In the genomic region with DNA sequence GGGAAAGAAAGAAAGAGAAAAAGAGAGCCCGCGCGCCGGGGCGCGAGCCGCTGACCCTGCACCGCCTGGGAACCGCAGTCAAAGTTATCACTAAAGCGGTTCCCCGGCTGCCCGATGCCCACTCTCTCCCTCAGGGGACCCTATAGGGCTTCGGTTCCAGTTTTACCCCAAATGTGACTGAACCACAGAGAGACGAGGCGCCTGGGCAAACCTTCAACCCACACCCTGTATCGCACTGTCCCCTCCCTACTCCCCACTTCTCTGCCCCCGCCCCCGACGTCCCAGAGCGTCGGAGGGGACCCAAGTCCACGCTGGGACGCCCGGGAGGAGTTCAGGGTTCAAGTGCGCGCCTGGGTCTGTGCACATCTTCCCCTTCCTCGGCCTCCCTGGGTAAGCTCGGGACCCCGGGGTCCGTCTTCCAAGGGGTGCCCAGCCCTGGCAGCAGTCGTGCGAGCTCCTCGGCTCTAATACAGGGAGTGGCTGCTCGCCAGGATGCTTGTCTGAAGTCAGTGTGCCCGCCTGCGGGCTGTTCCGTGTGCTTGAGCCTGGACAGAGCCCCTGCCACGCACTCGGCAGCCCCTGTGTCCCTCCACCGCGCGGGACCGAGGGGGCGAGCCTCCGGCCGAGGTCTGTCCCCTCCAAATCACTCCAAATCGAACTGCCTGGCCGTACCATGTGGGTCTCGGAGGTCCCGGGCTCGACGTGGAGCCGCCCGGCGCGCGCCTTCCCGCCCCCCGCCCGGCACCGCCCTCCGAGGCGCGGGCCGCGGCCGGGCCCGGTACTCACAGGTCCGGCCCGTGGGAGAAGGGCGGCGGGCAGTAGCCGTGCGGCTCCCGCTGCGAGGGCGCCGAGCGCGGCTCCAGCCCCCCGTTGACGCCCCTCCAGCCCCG, we compare ENCODE assay signal across 8 cellular contexts. TPM values are rescaled to one million over a fixed set of nuclear protein-coding genes. Genes with fewer than 3 reads are reported as not detected.
DNase-seq lines count a peak whose midpoint lies in the region; ATAC-seq and TF ChIP-seq lines count a peak whose summit lies in the region.

No MANE protein-coding gene starts in this region.

- H3K9me3 Mint-ChIP-seq in activated CD4-positive, alpha-beta T cell treated with anti-CD3 and anti-CD28 coated beads for 36 hours (ENCODE audit: low read depth), result no peaks in the 10 kb centered on the region
- H3K9me3 Mint-ChIP-seq in T-cell, result no peaks in the 10 kb centered on the region

- H3K27me3 Mint-ChIP-seq in activated CD4-positive, alpha-beta T cell treated with anti-CD3 and anti-CD28 coated beads for 36 hours, result peaks cover 38% of the 10 kb centered on the region
- H3K27me3 Mint-ChIP-seq in T-cell, result peaks cover 10 to 39% of the 10 kb centered on the region in 2 donors

- H3K4me1 Mint-ChIP-seq in activated CD4-positive, alpha-beta T cell treated with anti-CD3 and anti-CD28 coated beads for 36 hours, result peaks cover 4% of the 10 kb centered on the region
- H3K4me1 Mint-ChIP-seq in T-cell, result peaks cover 14 to 22% (median 19%) of the 10 kb centered on the region in 3 donors

- H3K4me3 ChIP-seq in cardiac fibroblast (replicated peaks in 1 of 2; ENCODE audit: low read depth in 2 of 2, low read length in 2 of 2) (peak overlapping the region; percentile 42 to 51), left lung (peak overlapping the region; percentile 49 to 51)

- H3K4me3 Mint-ChIP-seq in activated CD4-positive, alpha-beta T cell treated with anti-CD3 and anti-CD28 coated beads for 36 hours, result peak overlapping the region; percentile 77
- H3K4me3 Mint-ChIP-seq in T-cell, result peak overlapping the region; percentile 79 to 90 (median 87)

- H3K36me3 ChIP-seq in left lung, result no peaks in the 10 kb centered on the region

- POLR2A ChIA-PET in activated CD4-positive, alpha-beta T cell treated with anti-CD3 and anti-CD28 coated beads for 36 hours (lab: Charles Lee), result interaction anchor here (0.6 kb wide), 1 partner anchor 209 kb away, joined by 3 read pairs; no protein-coding TSS in a partner anchor
- POLR2A ChIA-PET in T-cell (lab: Charles Lee), result no interaction called here

- peaks cover 0 to 25% of the 10 kb centered on the region in 2 donors for H3K4me1 ChIP-seq in left lung

- H3K27ac Mint-ChIP-seq in activated CD4-positive, alpha-beta T cell treated with anti-CD3 and anti-CD28 coated beads for 36 hours, result no peak overlapping the region
- H3K27ac Mint-ChIP-seq in T-cell, result peak overlapping the region in 1 of 2 donors; percentile 69

- intact Hi-C loops in activated CD4-positive, alpha-beta T cell treated with anti-CD3 and anti-CD28 coated beads for 36 hours (cut with DNase I, micrococcal nuclease), result loop anchor here (1.0 to 5.0 kb wide), 12 partner anchors 50 to 971 kb away; partner anchors contain the start of genes BLTP1 (in 1 of the 2), IL2 (in 1 of the 2) and NUDT6 (in 1 of the 2)
- intact Hi-C loops in left lung (cut with DNase I), result no loop called here

- DNase-seq in activated CD4-positive, alpha-beta T cell treated with anti-CD3 and anti-CD28 coated beads for 36 hours, result peak; percentile 42
- no peak for DNase-seq in activated CD4-positive, alpha-beta T cell treated with anti-CD3 and anti-CD28 coated beads, Interleukin-2, amount 50 U/mL, for 4 hours
- DNase-seq in T-cell (peak in 13 of 34 experiments; percentile 2 to 24 (median 8)), cardiac fibroblast (ENCODE audit: low read depth in 2 of 2) (peak; percentile 6 to 11), left lung (peak; percentile 32 to 77), NOMO-1 (lab: John Stamatoyannopoulos, UW; ENCODE audit: unreplicated experiment in 2 of 2) (no peak)
- DNase-seq in stimulated activated CD8-positive, alpha-beta memory T cell treated with anti-CD3 and anti-CD28 coated beads, Interleukin-15, amount 100 ng/mL, for 24 hours (ENCODE audit: low read depth), result peak; percentile 1

- H3K36me3 Mint-ChIP-seq in activated CD4-positive, alpha-beta T cell treated with anti-CD3 and anti-CD28 coated beads for 36 hours (ENCODE audit: low read depth), result no peaks in the 10 kb centered on the region
- H3K36me3 Mint-ChIP-seq in T-cell, result no peaks in the 10 kb centered on the region

- CTCF ChIA-PET in activated CD4-positive, alpha-beta T cell treated with anti-CD3 and anti-CD28 coated beads for 36 hours (lab: Charles Lee), result interaction anchor here (0.6 to 2.6 kb wide), 9 partner anchors 10 to 627 kb away, joined by 3 to 9 read pairs (median 4); no protein-coding TSS in a partner anchor
- CTCF ChIA-PET in T-cell (lab: Charles Lee), result interaction anchor here (1.5 to 2.2 kb wide), 3 partner anchors 52 to 627 kb away, joined by 7 to 8 read pairs (median 7); no protein-coding TSS in a partner anchor

- H3K9me3 ChIP-seq in left lung, result no peaks in the 10 kb centered on the region

- TF ChIP-seq CTCF in cardiac fibroblast (IDR thresholded peaks at IDR 0.05; ENCODE audit: low read depth, low read length), result no peak
- no peak for TF ChIP-seq CTCF in left lung (IDR thresholded peaks at IDR 0.05)

- ATAC-seq in activated CD4-positive, alpha-beta T cell treated with anti-CD3 and anti-CD28 coated beads for 36 hours, result peak; percentile 39
- ATAC-seq in HG03025 (IDR thresholded peaks at IDR 0.05; ENCODE audit: low FRiP score, unreplicated experiment) (peak; percentile 22), T-cell (replicated peaks in 1 of 4) (peak; percentile 45 to 49 (median 48)), left lung (peak; percentile 65)

- H3K27me3 ChIP-seq in left lung, result peaks cover 24 to 74% of the 10 kb centered on the region in 2 donors

- H3K27ac ChIP-seq in left lung, result peak overlapping the region in 1 of 2 donors; percentile 13

RNA-seq across cellular contexts. Expression of gene TRPC3, which starts 0.9 kb away (rescaled TPM):
- total RNA-seq in activated CD4-positive, alpha-beta T cell treated with anti-CD3 and anti-CD28 coated beads for 36 hours, result 1 to 10 TPM in 1 of 2 experiments, under 1 TPM in 1; 0.95 to 1.1 TPM
- under 1 TPM in 4 of 5 donors, not detected in 1; 0.18 to 0.59 (median 0.33) TPM for total RNA-seq in T-cell
- under 1 TPM; 0.76 to 0.82 TPM for total RNA-seq in left lung

Comparison
In these comparisons a context has a peak if more than half of its experiments do, and no peak if none do; other contexts are left out.
1. DNase-seq: peak in activated CD4-positive, alpha-beta T cell treated with anti-CD3 and anti-CD28 coated beads for 36 hours (single experiment), cardiac fibroblast (2 of 2), left lung (2 of 2) and stimulated activated CD8-positive, alpha-beta memory T cell treated with anti-CD3 and anti-CD28 coated beads, Interleukin-15, amount 100 ng/mL, for 24 hours (single experiment); none in activated CD4-positive, alpha-beta T cell treated with anti-CD3 and anti-CD28 coated beads, Interleukin-2, amount 50 U/mL, for 4 hours (0 of 2) and NOMO-1 (0 of 2).
2. intact Hi-C loops: an anchor here in activated CD4-positive, alpha-beta T cell treated with anti-CD3 and anti-CD28 coated beads for 36 hours (1.0 to 5.0 kb wide); none called in left lung.
3. Peak in every context shown above with its lines, with median percentiles within 50 percentile points of each other: ATAC-seq.